ENCODE assay signal across 21 cellular contexts in genomic region chr1:22327411-22327810, GRCh38.
"Had no signal": no experiment of that assay in that cellular context is flagged by ENCODE, and none has a peak within 500 bp of the region (broad histone marks: within the 10 kb centered on the region; RNA-seq: fewer than 3 reads in every experiment).

No MANE protein-coding gene starts in this region.

- H3K27me3 ChIP-seq: breast epithelium, right atrium auricular region, thyroid gland had no signal

- H3K27ac ChIP-seq: breast epithelium, heart right ventricle, lower lobe of right lung, psoas muscle, right atrium auricular region, thyroid gland had no signal

- H3K9me3 ChIP-seq: breast epithelium, heart right ventricle, lower lobe of right lung, psoas muscle, right atrium auricular region, thyroid gland had no signal

- ATAC-seq: heart right ventricle; lower lobe of right lung; naive thymus-derived CD4-positive, alpha-beta T cell; psoas muscle; stimulated activated naive B cell treated with anti-CD40 and anti-IgM and Interleukin-4, amounts not matched to agents 10 μg/mL and 1 μg/mL and 100 μg/mL, for 72 hours; WTC11 had no signal

- H3K4me1 ChIP-seq: breast epithelium, heart right ventricle, lower lobe of right lung, psoas muscle, right atrium auricular region had no signal

- FAIRE-seq: endometrium, keratinocyte had no signal

- H3K4me3 ChIP-seq: breast epithelium, heart right ventricle, lower lobe of right lung, psoas muscle, right atrium auricular region, thyroid gland had no signal

- DNase-seq: activated CD4-positive, alpha-beta T cell treated with anti-CD3 and anti-CD28 coated beads, Interleukin-2, amount 50 U/mL, for 4 hours; activated CD8-positive, alpha-beta memory T cell treated with anti-CD3 and anti-CD28 coated beads for 24 hours; activated naive CD4-positive, alpha-beta T cell treated with Interleukin-2 at 50 U/mL for 16 hours; activated naive CD8-positive, alpha-beta T cell treated with anti-CD3 and anti-CD28 coated beads for 36 hours; activated T-cell treated with anti-CD3 and anti-CD28 coated beads, Interleukin-2, amount 50 U/mL, for 48 hours; amniotic stem cell; cortex of kidney; heart right ventricle; lower lobe of right lung; mesendoderm; naive thymus-derived CD4-positive, alpha-beta T cell; psoas muscle; stimulated activated CD4-positive, alpha-beta T cell treated with anti-CD3 and anti-CD28 coated beads, Interleukin-1b, Interleukin-23, amount 100 ng/mL, for 48 hours; stimulated activated naive B cell treated with anti-CD40 and anti-IgM and Interleukin-4, amounts not matched to agents 10 μg/mL and 1 μg/mL and 100 μg/mL, for 72 hours; T1000; thyroid gland had no signal

- H3K36me3 ChIP-seq: breast epithelium, heart right ventricle, lower lobe of right lung, right atrium auricular region, thyroid gland had no signal
